ENCODE assay signal across 4 cellular contexts in the genomic region with DNA sequence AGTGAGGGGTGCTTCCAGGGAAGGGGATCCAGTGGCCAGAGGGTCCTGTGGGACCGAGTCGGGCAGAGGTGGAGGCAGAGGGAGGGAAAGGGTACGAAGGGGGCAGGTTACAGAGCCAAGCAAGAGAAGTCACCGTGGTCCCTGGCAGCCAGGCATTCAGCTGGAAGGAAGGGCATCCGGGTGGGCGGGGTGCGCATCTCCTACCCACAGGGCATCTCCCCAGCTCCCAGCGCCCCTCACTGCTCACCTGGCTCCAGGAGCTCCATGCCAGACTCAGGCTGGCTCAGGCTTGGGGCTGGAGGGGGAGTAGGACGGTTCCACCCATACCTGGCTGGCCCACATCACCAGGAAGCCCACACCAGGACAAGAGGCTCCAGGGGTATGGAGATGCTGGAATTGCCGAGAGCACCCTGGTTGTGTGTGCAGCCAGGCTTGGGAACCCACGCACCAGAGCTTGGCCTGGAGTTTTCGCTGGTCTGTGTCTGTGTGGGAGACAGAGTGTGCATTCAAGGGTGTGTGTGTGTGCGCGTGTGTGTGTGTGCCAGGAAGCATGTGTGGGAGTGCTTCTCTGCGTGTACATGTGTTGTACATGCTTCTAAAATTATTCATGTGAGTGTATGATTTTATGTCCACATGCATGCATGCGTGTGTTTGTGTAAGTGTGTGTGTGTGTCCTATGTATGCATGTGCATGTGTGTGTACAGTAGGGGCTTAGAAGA. TPM values are rescaled to one million over a fixed set of nuclear protein-coding genes. Genes with fewer than 3 reads are reported as not detected.
"Had no signal": no experiment of that assay in that cellular context is flagged by ENCODE, and none has a peak within 500 bp of the region (broad histone marks: within the 10 kb centered on the region; RNA-seq: fewer than 3 reads in every experiment).

No MANE protein-coding gene starts in this region.

RNA-seq across cellular contexts. Expression of gene TH, which starts 6.6 kb away (rescaled TPM):
- total RNA-seq: activated CD8-positive, alpha-beta T cell treated with anti-CD3 and anti-CD28 coated beads, Interleukin-2, amount 10 ng/mL, durations not matched to agents 7 days and 5 days; activated naive CD8-positive, alpha-beta T cell treated with anti-CD3 and anti-CD28 coated beads, Interleukin-2, amount 10 ng/mL, durations not matched to agents 7 days and 5 days; T-helper 17 cell; WTC11 had no signal

RNA-seq across cellular contexts. Expression of gene INS, which starts 17.2 kb away (rescaled TPM):
- total RNA-seq: activated CD8-positive, alpha-beta T cell treated with anti-CD3 and anti-CD28 coated beads, Interleukin-2, amount 10 ng/mL, durations not matched to agents 7 days and 5 days; activated naive CD8-positive, alpha-beta T cell treated with anti-CD3 and anti-CD28 coated beads, Interleukin-2, amount 10 ng/mL, durations not matched to agents 7 days and 5 days; T-helper 17 cell; WTC11 had no signal

RNA-seq across cellular contexts. Expression of gene IGF2, which starts 39.0 kb away (rescaled TPM):
- total RNA-seq: activated CD8-positive, alpha-beta T cell treated with anti-CD3 and anti-CD28 coated beads, Interleukin-2, amount 10 ng/mL, durations not matched to agents 7 days and 5 days; activated naive CD8-positive, alpha-beta T cell treated with anti-CD3 and anti-CD28 coated beads, Interleukin-2, amount 10 ng/mL, durations not matched to agents 7 days and 5 days had no signal
